15 cellular contexts compared by ENCODE assay signal in genomic region chr16:48583075-48584065, GRCh38. TPM values are rescaled to one million over a fixed set of nuclear protein-coding genes. Genes with fewer than 3 reads are reported as not detected.
DNase-seq lines count a peak whose midpoint lies in the region; ATAC-seq and TF ChIP-seq lines count a peak whose summit lies in the region.
"Had no signal": no experiment of that assay in that cellular context is flagged by ENCODE, and none has a peak within 500 bp of the region (broad histone marks: within the 10 kb centered on the region; RNA-seq: fewer than 3 reads in every experiment).

No MANE protein-coding gene starts in this region.

- no peak for TF ChIP-seq CTCF in fibroblast of villous mesenchyme (IDR thresholded peaks at IDR 0.05; ENCODE audit: insufficient read depth, low read depth, low read length)
- TF ChIP-seq CTCF in upper lobe of left lung (IDR thresholded peaks at IDR 0.05), result no peak

- H3K4me1 Mint-ChIP-seq in activated CD4-positive, alpha-beta T cell treated with anti-CD3 and anti-CD28 coated beads, Interleukin-2, amount 10 ng/mL, durations not matched to agents 7 days and 5 days, result peaks cover 20% of the 10 kb centered on the region
- H3K4me1 Mint-ChIP-seq: activated naive CD4-positive, alpha-beta T cell treated with anti-CD3 and anti-CD28 coated beads, Interleukin-2, amount 10 ng/mL, durations not matched to agents 7 days and 5 days had no signal

- H3K4me3 Mint-ChIP-seq in activated CD4-positive, alpha-beta T cell treated with anti-CD3 and anti-CD28 coated beads, Interleukin-2, amount 10 ng/mL, durations not matched to agents 7 days and 5 days, result no peak overlapping the region
- H3K4me3 Mint-ChIP-seq: activated naive CD4-positive, alpha-beta T cell treated with anti-CD3 and anti-CD28 coated beads, Interleukin-2, amount 10 ng/mL, durations not matched to agents 7 days and 5 days had no signal

- peaks cover 23 to 49% (median 33%) of the 10 kb centered on the region in 4 donors for H3K4me1 ChIP-seq in upper lobe of left lung

- no peaks in the 10 kb centered on the region for H3K36me3 ChIP-seq in upper lobe of left lung
- H3K36me3 ChIP-seq: esophagus squamous epithelium, tibial nerve had no signal

- WGBS in upper lobe of left lung, 2 donors, result 65 to 76% methylated on average over 3 of the region's 3 CpGs

- peak overlapping the region in 2 of 4 donors; percentile 14 to 24 for H3K27ac ChIP-seq in upper lobe of left lung
- H3K27ac ChIP-seq: tibial nerve had no signal

- peaks cover 0 to 15% (median 10%) of the 10 kb centered on the region in 4 donors for H3K9me3 ChIP-seq in upper lobe of left lung

- DNase-seq in Right ventricle myocardium superior (no peak), left ventricle myocardium superior (no peak), fibroblast of villous mesenchyme (ENCODE audit: low read depth) (peak; percentile 54), upper lobe of left lung (no peak), SIG-M5 (lab: John Stamatoyannopoulos, UW) (no peak), HK-2 (ENCODE audit: unreplicated experiment) (no peak)
- DNase-seq in activated CD4-positive, alpha-beta T cell treated with anti-CD3 and anti-CD28 coated beads, Interleukin-2, amount 10 ng/mL, durations not matched to agents 7 days and 5 days, result no peak
- DNase-seq: activated naive CD4-positive, alpha-beta T cell treated with anti-CD3 and anti-CD28 coated beads, Interleukin-2, amount 10 ng/mL, durations not matched to agents 7 days and 5 days; DND-41; esophagus squamous epithelium; NCI-H1694 treated with DMSO at 0.1 percent for 48 hours; NCI-H748 treated with DMSO at 0.1 percent for 48 hours had no signal

- ATAC-seq in Right ventricle myocardium superior (ENCODE audit: poor library complexity) (peak; percentile 20), left ventricle myocardium superior (no peak), SK-N-SH treated with all-trans-retinoic acid at 6 μM for 48 hours (peak; percentile 89), upper lobe of left lung (ENCODE audit: low FRiP score in 2 of 2) (peak; percentile 45 to 75)
- ATAC-seq: K562 had no signal

- no peak overlapping the region for H3K27ac Mint-ChIP-seq in activated CD4-positive, alpha-beta T cell treated with anti-CD3 and anti-CD28 coated beads, Interleukin-2, amount 10 ng/mL, durations not matched to agents 7 days and 5 days
- H3K27ac Mint-ChIP-seq: activated naive CD4-positive, alpha-beta T cell treated with anti-CD3 and anti-CD28 coated beads, Interleukin-2, amount 10 ng/mL, durations not matched to agents 7 days and 5 days had no signal

- intact Hi-C loops in Right ventricle myocardium superior (cut with DNase I) (no loop called here), left ventricle myocardium superior (cut with micrococcal nuclease) (no loop called here)

- peak in 1 of 4 donors; percentile 7 for TF ChIP-seq EP300 in upper lobe of left lung (IDR thresholded peaks at IDR 0.05)

- no peaks in the 10 kb centered on the region for H3K27me3 ChIP-seq in upper lobe of left lung
- H3K27me3 ChIP-seq: esophagus squamous epithelium, tibial nerve had no signal

- no peaks in the 10 kb centered on the region for H3K27me3 Mint-ChIP-seq in activated CD4-positive, alpha-beta T cell treated with anti-CD3 and anti-CD28 coated beads, Interleukin-2, amount 10 ng/mL, durations not matched to agents 7 days and 5 days
- H3K27me3 Mint-ChIP-seq: activated naive CD4-positive, alpha-beta T cell treated with anti-CD3 and anti-CD28 coated beads, Interleukin-2, amount 10 ng/mL, durations not matched to agents 7 days and 5 days had no signal

- peaks cover 61% of the 10 kb centered on the region for H3K36me3 Mint-ChIP-seq in activated CD4-positive, alpha-beta T cell treated with anti-CD3 and anti-CD28 coated beads, Interleukin-2, amount 10 ng/mL, durations not matched to agents 7 days and 5 days (ENCODE audit: low read depth)

- TF ChIP-seq POLR2A in upper lobe of left lung (IDR thresholded peaks at IDR 0.05), result no peak

- POLR2A ChIA-PET in activated CD4-positive, alpha-beta T cell treated with anti-CD3 and anti-CD28 coated beads, Interleukin-2, amount 10 ng/mL, durations not matched to agents 7 days and 5 days (lab: Charles Lee), result no interaction called here

- CTCF ChIA-PET in activated CD4-positive, alpha-beta T cell treated with anti-CD3 and anti-CD28 coated beads, Interleukin-2, amount 10 ng/mL, durations not matched to agents 7 days and 5 days (lab: Charles Lee), result interaction anchor here (1.3 kb wide), 1 partner anchor 40 kb away, joined by 5 read pairs; no protein-coding TSS in a partner anchor

- H3K9me3 Mint-ChIP-seq in activated CD4-positive, alpha-beta T cell treated with anti-CD3 and anti-CD28 coated beads, Interleukin-2, amount 10 ng/mL, durations not matched to agents 7 days and 5 days, result peaks cover 40% of the 10 kb centered on the region

- no peak overlapping the region for H3K4me3 ChIP-seq in fibroblast of villous mesenchyme (ENCODE audit: low read depth, low read length)
- no peak overlapping the region for H3K4me3 ChIP-seq in upper lobe of left lung
- H3K4me3 ChIP-seq: esophagus squamous epithelium, K562, tibial nerve had no signal

TF ChIP-seq in SK-N-SH treated with all-trans-retinoic acid at 6 μM for 48 hours, 23 proteins besides CTCF, POLR2A, EP300 and RAD21:
- no peak for TF ChIP-seq TSHZ2 (CRISPR knock-in tag; IDR thresholded peaks at IDR 0.05)
- TF ChIP-seq ZFP30 (CRISPR knock-in tag; IDR thresholded peaks at IDR 0.05), result no peak
- TF ChIP-seq POU6F1 (CRISPR knock-in tag; IDR thresholded peaks at IDR 0.05; ENCODE audit: borderline replicate concordance, low read depth), result no peak
- TF ChIP-seq PPARA (CRISPR knock-in tag; IDR thresholded peaks at IDR 0.05; ENCODE audit: borderline replicate concordance), result no peak

RNA-seq across cellular contexts. Expression of gene N4BP1, which starts 26.6 kb away (rescaled TPM):
- 21.3 TPM for total RNA-seq in Right ventricle myocardium superior
- total RNA-seq in left ventricle myocardium superior, result 22.5 TPM
- total RNA-seq in fibroblast of villous mesenchyme, result 19.6 and 35.4 TPM in 2 replicates
- total RNA-seq in upper lobe of left lung, result 10 to 100 TPM; 33.5 to 78.6 (median 53.1) TPM
- 10 to 100 TPM; 65.1 to 92.9 TPM for total RNA-seq in activated CD4-positive, alpha-beta T cell treated with anti-CD3 and anti-CD28 coated beads, Interleukin-2, amount 10 ng/mL, durations not matched to agents 7 days and 5 days
